Comparison of ENCODE assay signal across 24 cellular contexts in the genomic region with DNA sequence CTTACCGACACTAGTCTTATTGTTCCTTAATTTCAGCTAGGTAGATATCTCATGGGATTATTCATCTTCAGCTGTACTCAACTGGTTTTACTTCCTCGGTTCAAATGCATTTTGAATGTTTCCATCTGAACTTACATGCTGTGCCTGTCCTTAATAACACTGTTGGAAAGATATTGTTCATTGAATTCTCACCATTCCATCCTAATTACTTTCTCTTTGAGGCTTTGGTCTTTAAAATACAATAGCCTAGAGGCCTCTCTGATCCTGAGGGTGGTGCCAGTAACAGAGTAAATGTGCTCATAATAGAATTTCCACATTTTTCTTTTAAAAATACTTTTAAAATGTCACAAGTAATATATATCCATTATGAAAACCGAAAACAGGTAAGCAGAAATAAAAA. TPM values are rescaled to one million over a fixed set of nuclear protein-coding genes. Genes with fewer than 3 reads are reported as not detected.
A peak's percentile ranks its signal among the peaks of the same experiment; 100 is the strongest.
DNase-seq lines count a peak whose midpoint lies in the region; ATAC-seq and TF ChIP-seq lines count a peak whose summit lies in the region.
"Had no signal": no experiment of that assay in that cellular context is flagged by ENCODE, and none has a peak within 500 bp of the region (broad histone marks: within the 10 kb centered on the region; RNA-seq: fewer than 3 reads in every experiment).

No MANE protein-coding gene starts in this region.

- H3K4me1 ChIP-seq in SJCRH30, result peaks cover 3% of the 10 kb centered on the region; the same call in 1 of the 2 replicates
- H3K4me1 ChIP-seq in foreskin keratinocyte, result peaks cover 18% of the 10 kb centered on the region
- H3K4me1 ChIP-seq in ascending aorta, result no peaks in the 10 kb centered on the region

- H3K9me3 ChIP-seq in SJCRH30 (replicated peaks) (no peaks in the 10 kb centered on the region), ascending aorta (no peaks in the 10 kb centered on the region)
- H3K9me3 ChIP-seq: left lung, thoracic aorta had no signal

- peak; percentile 8 for ATAC-seq in foreskin keratinocyte
- ATAC-seq in GM18873 (IDR thresholded peaks at IDR 0.05; ENCODE audit: low FRiP score, unreplicated experiment), result no peak
- ATAC-seq in GM21447 (IDR thresholded peaks at IDR 0.05; ENCODE audit: unreplicated experiment), result no peak
- ATAC-seq: activated T-cell treated with anti-CD3 and anti-CD28 coated beads, Interleukin-2, amount 50 U/mL, for 72 hours; HCT116; stimulated activated effector memory CD8-positive, alpha-beta T cell treated with anti-CD3 and anti-CD28 coated beads, Interleukin-12 subunit alpha, Interleukin-12 subunit beta, amount 100 ng/mL, for 72 hours had no signal

- no peak for TF ChIP-seq CTCF in foreskin keratinocyte (conservative IDR thresholded peaks at IDR 0.05)
- TF ChIP-seq CTCF in ascending aorta (IDR thresholded peaks at IDR 0.05), result no peak

- TF ChIP-seq EP300 in Ishikawa (IDR thresholded peaks at IDR 0.05; ENCODE audit: borderline replicate concordance), result no peak

- H3K4me3 ChIP-seq in SJCRH30, result peak overlapping the region; percentile 62
- no peak overlapping the region for H3K4me3 ChIP-seq in ascending aorta
- H3K4me3 ChIP-seq: left lung had no signal

- no peak for TF ChIP-seq RAD21 in Ishikawa (IDR thresholded peaks at IDR 0.05; ENCODE audit: low read depth)

- no peak overlapping the region for H3K27ac ChIP-seq in SJCRH30
- H3K27ac ChIP-seq in foreskin keratinocyte, result no peak overlapping the region
- H3K27ac ChIP-seq in ascending aorta, result no peak overlapping the region
- H3K27ac ChIP-seq: HL-60, left lung, thoracic aorta had no signal

- intact Hi-C loops in ascending aorta (cut with DNase I), result no loop called here

- no peaks in the 10 kb centered on the region for H3K27me3 ChIP-seq in SJCRH30
- no peaks in the 10 kb centered on the region for H3K27me3 ChIP-seq in foreskin keratinocyte
- no peaks in the 10 kb centered on the region for H3K27me3 ChIP-seq in ascending aorta

- H3K36me3 ChIP-seq in SJCRH30 (no peaks in the 10 kb centered on the region), ascending aorta (no peaks in the 10 kb centered on the region)
- H3K36me3 ChIP-seq: left lung, thoracic aorta had no signal

- DNase-seq in SJCRH30 (no peak), foreskin keratinocyte (peak; percentile 32 to 59), retina (peak; percentile 20), ascending aorta (ENCODE audit: low spot score in 2 of 2) (no peak), activated gamma-delta T cell (lab: John Stamatoyannopoulos, UW) (no peak)
- DNase-seq: activated CD8-positive, alpha-beta memory T cell treated with anti-CD3 and anti-CD28 coated beads for 24 hours; activated T-cell treated with anti-CD3 and anti-CD28 coated beads, Interleukin-2, amount 50 U/mL, for 72 hours; CD8-positive, alpha-beta memory T cell; DMS79; KBM-7; left lung; NCI-H2029; NCI-H524 treated with DMSO at 0.1 percent for 48 hours; occipital lobe; right cardiac atrium; Right ventricle myocardium superior had no signal

TF ChIP-seq in Ishikawa, 13 proteins besides CTCF, POLR2A, EP300 and RAD21:
- TF ChIP-seq TCF12 (IDR thresholded peaks at IDR 0.05; ENCODE audit: low read depth) (no peak), TEAD4 (IDR thresholded peaks at IDR 0.05) (peak; percentile 71)

RNA-seq across cellular contexts. Expression of a gene that starts 54.0 kb away (rescaled TPM):
- total RNA-seq in SJCRH30 (2014; rRNA removed; shearing (Covaris generic)), result 0.13 and 0.22 TPM in 2 replicates
- total RNA-seq in foreskin keratinocyte, result 1.2 and 1.7 TPM in 2 replicates
- 0.75 and 1.4 TPM in 2 replicates for polyA plus RNA-seq in foreskin keratinocyte
- total RNA-seq in ascending aorta, result not detected
- total RNA-seq: activated T-cell treated with anti-CD3 and anti-CD28 coated beads, Interleukin-2, amount 50 U/mL, for 72 hours; CD8-positive, alpha-beta memory T cell; T-helper 2 cell treated with Interferon-gamma antibody and Interleukin-4, amounts not matched to agents 100 ng/mL and 5 ng/mL, for 36 hours had no signal
- polyA plus RNA-seq: CD8-positive, alpha-beta memory T cell had no signal

Comparison
In these comparisons a context has a peak if more than half of its experiments do, and no peak if none do; other contexts are left out.
1. DNase-seq: peak in foreskin keratinocyte (2 of 2) and retina (single experiment); none in SJCRH30 (0 of 2), ascending aorta (0 of 2) and activated gamma-delta T cell (single experiment).